ENCODE assay signal across 10 cellular contexts in genomic region chr17:66649818-66650489, GRCh38.
"Had no signal": no experiment of that assay in that cellular context is flagged by ENCODE, and none has a peak within 500 bp of the region (broad histone marks: within the 10 kb centered on the region; RNA-seq: fewer than 3 reads in every experiment).

No MANE protein-coding gene starts in this region.

- H3K27me3 ChIP-seq: hepatocyte, sigmoid colon had no signal

- H3K27ac ChIP-seq: hepatocyte had no signal

- H3K4me3 ChIP-seq: hepatocyte, sigmoid colon had no signal

- H3K9me3 Mint-ChIP-seq: neural crest cell had no signal

- DNase-seq: activated CD4-positive, alpha-beta T cell treated with anti-CD3 and anti-CD28 coated beads, Interleukin-2, amount 50 U/mL, for 48 hours; activated naive CD4-positive, alpha-beta T cell; caudate nucleus; kidney glomerular epithelial cell; mesendoderm; sigmoid colon; stimulated activated CD4-positive, alpha-beta T cell treated with anti-CD3 and anti-CD28 coated beads, Interleukin-12 subunit alpha, Interleukin-12 subunit beta, amount 100 ng/mL, for 4 hours; stimulated activated CD4-positive, alpha-beta T cell treated with anti-CD3 and anti-CD28 coated beads, Interleukin-2, amount 100 ng/mL, for 48 hours had no signal

- H3K9me3 ChIP-seq: sigmoid colon had no signal

- H3K4me3 Mint-ChIP-seq: neural crest cell had no signal
